ENCODE assay signal across 21 cellular contexts in genomic region chr7:123637203-123637602, GRCh38. TPM values are rescaled to one million over a fixed set of nuclear protein-coding genes. Genes with fewer than 3 reads are reported as not detected.
DNase-seq lines count a peak whose midpoint lies in the region; ATAC-seq, FAIRE-seq and TF ChIP-seq lines count a peak whose summit lies in the region.
"Had no signal": no experiment of that assay in that cellular context is flagged by ENCODE, and none has a peak within 500 bp of the region (broad histone marks: within the 10 kb centered on the region; RNA-seq: fewer than 3 reads in every experiment).

No MANE protein-coding gene starts in this region.

- no peak overlapping the region for H3K27ac ChIP-seq in K562 (ENCODE audit: extremely low read depth, low read depth, low read length)
- H3K27ac ChIP-seq in body of pancreas, result no peak overlapping the region
- no peak overlapping the region for H3K27ac ChIP-seq in kidney (ENCODE audit: low read depth in 2 of 2, low read length in 2 of 2)
- H3K27ac ChIP-seq: hepatocyte, left lung, sigmoid colon had no signal

- ATAC-seq in K562, result peak; percentile 60
- ATAC-seq in body of pancreas, result no peak
- no peak for ATAC-seq in HG02970 (IDR thresholded peaks at IDR 0.05; ENCODE audit: low FRiP score, unreplicated experiment)
- ATAC-seq: activated naive CD8-positive, alpha-beta T cell treated with anti-CD3 and anti-CD28 coated beads, Interleukin-2, amount 50 U/mL, for 24 hours; left lung; stimulated activated naive B cell treated with anti-CD40 and anti-IgM and Interleukin-4, amounts not matched to agents 10 μg/mL and 1 μg/mL and 100 μg/mL, for 72 hours had no signal

- peak; percentile 33 to 37 for TF ChIP-seq RAD21 in K562 (CRISPR knock-in tag; conservative IDR thresholded peaks at IDR 0.05 in 1 of 2, IDR thresholded peaks at IDR 0.05 in 1 of 2)

- in situ Hi-C loops in K562 (cut with MboI), result no loop called here

- POLR2A ChIA-PET in K562 (lab: Yijun Ruan, JAX), result interaction anchor here (0.9 to 1.1 kb wide), 2 partner anchors 28 to 84 kb away, joined by 3 to 4 read pairs; no protein-coding TSS in a partner anchor

- peak in 1 of 3 experiments; percentile 28; a peak in 2 of 6 replicates for TF ChIP-seq CTCF in K562 (IDR thresholded peaks at IDR 0.05 in 2 of 3, conservative IDR thresholded peaks at IDR 0.05 in 1 of 3; ENCODE audit: insufficient read depth in 2 of 3, low read depth in 1 of 3, low read length in 3 of 3)
- TF ChIP-seq CTCF in body of pancreas (IDR thresholded peaks at IDR 0.05), result no peak
- TF ChIP-seq CTCF in kidney (IDR thresholded peaks at IDR 0.05; ENCODE audit: borderline replicate concordance, extremely low read depth, insufficient read depth), result no peak

- no peak overlapping the region for H3K9ac ChIP-seq in K562 (ENCODE audit: insufficient read depth in 1 of 2, low read depth in 2 of 2, low read length in 2 of 2)
- no peak overlapping the region for H3K9ac ChIP-seq in kidney (ENCODE audit: low read length in 2 of 2)

- TF ChIP-seq POLR2A in K562 (conservative IDR thresholded peaks at IDR 0.05) (no peak), body of pancreas (IDR thresholded peaks at IDR 0.05) (no peak)

- H3K27me3 ChIP-seq in K562 (ENCODE audit: control insufficient read depth in 2 of 2, insufficient read depth in 2 of 2, low read length in 2 of 2), result no peaks in the 10 kb centered on the region
- no peaks in the 10 kb centered on the region for H3K27me3 ChIP-seq in body of pancreas
- H3K27me3 ChIP-seq: hepatocyte, left lung, sigmoid colon had no signal

- TF ChIP-seq EP300 in K562 (IDR thresholded peaks at IDR 0.05; ENCODE audit: low read length), result no peak

- H2AFZ ChIP-seq in K562 (ENCODE audit: low read depth, low read length), result no peak overlapping the region
- H2AFZ ChIP-seq: hepatocyte had no signal

- DNase-seq in ELF-1 (ENCODE audit: low read depth, low spot score) (peak; percentile 57), HT-29 (ENCODE audit: low spot score) (peak; percentile 5), K562 (ENCODE audit: extremely low read depth in 1 of 4, low spot score in 3 of 4) (no peak), myocyte (ENCODE audit: low read depth) (peak; percentile 70), body of pancreas (no peak), kidney (no peak)
- no peak for DNase-seq in stimulated activated CD4-positive, alpha-beta T cell treated with anti-CD3 and anti-CD28 coated beads, Interleukin-4, amount 100 ng/mL, for 1 hour
- DNase-seq: activated naive CD8-positive, alpha-beta T cell treated with anti-CD3 and anti-CD28 coated beads, Interleukin-2, amount 50 U/mL, for 24 hours; activated T-cell treated with anti-CD3 and anti-CD28 coated beads, Interleukin-2, amount 50 U/mL, for 24 hours; CD4-positive, alpha-beta T cell; erythroblast; left lung; NCI-H2171 treated with DMSO at 0.1 percent for 48 hours; sigmoid colon; stimulated activated naive B cell treated with anti-CD40 and anti-IgM and Interleukin-4, amounts not matched to agents 10 μg/mL and 1 μg/mL and 100 μg/mL, for 72 hours had no signal

- CTCF ChIA-PET in K562 (lab: Yijun Ruan, JAX; ENCODE audit: low intra/inter-chr PET ratio), result interaction anchor here (0.6 to 2.1 kb wide), 2 partner anchors 46 to 409 kb away, joined by 3 to 12 read pairs; no protein-coding TSS in a partner anchor

- H3K9me3 ChIP-seq in K562 (replicated peaks; ENCODE audit: control insufficient read depth, insufficient read depth, low read depth, low read length), result no peaks in the 10 kb centered on the region
- H3K9me3 ChIP-seq in body of pancreas, result no peaks in the 10 kb centered on the region
- H3K9me3 ChIP-seq in kidney (ENCODE audit: control insufficient read depth in 1 of 2, low read length in 2 of 2), result no peaks in the 10 kb centered on the region
- H3K9me3 ChIP-seq: left lung, sigmoid colon had no signal

- H3K4me3 ChIP-seq in K562, result no peak overlapping the region
- H3K4me3 ChIP-seq in body of pancreas, result no peak overlapping the region
- H3K4me3 ChIP-seq in kidney (ENCODE audit: low read length in 2 of 2), result no peak overlapping the region
- H3K4me3 ChIP-seq: hepatocyte, left lung, sigmoid colon had no signal

- no peak overlapping the region for H3K4me2 ChIP-seq in K562 (ENCODE audit: insufficient read depth, low read length)
- H3K4me2 ChIP-seq: hepatocyte had no signal

- no peaks in the 10 kb centered on the region for H4K20me1 ChIP-seq in K562 (replicated peaks; ENCODE audit: control insufficient read depth, insufficient read depth, low read length)

- H3K4me1 ChIP-seq in K562 (replicated peaks in 1 of 2; ENCODE audit: control insufficient read depth in 2 of 2, insufficient read depth in 2 of 2, low read length in 2 of 2) (no peaks in the 10 kb centered on the region), body of pancreas (no peaks in the 10 kb centered on the region), kidney (ENCODE audit: control insufficient read depth in 1 of 2, insufficient read depth in 1 of 2, low read depth in 1 of 2, low read length in 2 of 2) (no peaks in the 10 kb centered on the region)
- H3K4me1 ChIP-seq: left lung, sigmoid colon had no signal

- intact Hi-C loops in K562 (cut with micrococcal nuclease), result loop anchor here (5.0 kb wide), 1 partner anchor 1150 kb away; no protein-coding TSS in a partner anchor
- intact Hi-C loops in body of pancreas (cut with DNase I), result no loop called here
- intact Hi-C loops in kidney (cut with DNase I), result no loop called here

- BruUV-seq in K562 (replicated peaks; lab: Mats Ljungman, UMichigan), result no TSS peak

- H3K36me3 ChIP-seq in K562 (ENCODE audit: control insufficient read depth, insufficient read depth, low read length) (no peaks in the 10 kb centered on the region), body of pancreas (replicated peaks in 1 of 2; ENCODE audit: insufficient read depth in 1 of 2, low read depth in 2 of 2) (no peaks in the 10 kb centered on the region), kidney (ENCODE audit: control insufficient read depth in 1 of 2, insufficient read depth in 2 of 2, low read length in 2 of 2) (no peaks in the 10 kb centered on the region)
- H3K36me3 ChIP-seq: left lung, sigmoid colon had no signal

- FAIRE-seq in K562 (lab: Jason Lieb, UNC) (no peak), kidney (lab: Jason Lieb, UNC) (no peak)
- FAIRE-seq: G401.6 had no signal

- 1% methylated on average over 3 of the region's 3 CpGs for WGBS in K562 (ENCODE audit: insufficient coverage, low coverage, missing lambda C conversion rate)
- WGBS in body of pancreas, 2 donors, result 33 to 34% methylated on average over 3 of the region's 3 CpGs

- no peaks in the 10 kb centered on the region for H3K79me2 ChIP-seq in K562 (ENCODE audit: control insufficient read depth, insufficient read depth, low read length)
- H3K79me2 ChIP-seq: hepatocyte had no signal

- H3K9me1 ChIP-seq in K562 (ENCODE audit: control insufficient read depth, insufficient read depth, low read length), result no peaks in the 10 kb centered on the region

TF ChIP-seq in K562, 482 proteins besides CTCF, POLR2A, EP300 and RAD21 (continues in another document):
- no peak for TF ChIP-seq TFAM (CRISPR knock-in tag; conservative IDR thresholded peaks at IDR 0.05)
- TF ChIP-seq MCM5 (IDR thresholded peaks at IDR 0.05; ENCODE audit: low read depth), result no peak

RNA-seq across cellular contexts. Expression of gene LMOD2, which starts 18.5 kb away (rescaled TPM):
- total RNA-seq in HT-29 (2014; rRNA removed; shearing (Covaris generic)), result not detected in 2 replicates
- total RNA-seq in K562 (2011; cell fraction: chromatin; rRNA removed; ENCODE audit: low replicate concordance), result not detected in 2 replicates
- not detected in 2 replicates for total RNA-seq in K562 (2011; cell fraction: nucleolus; rRNA removed)
- total RNA-seq in K562 (2011; cell fraction: nucleoplasm; rRNA removed), result not detected in 2 replicates
- total RNA-seq in K562 (2014; rRNA removed) (not detected in 2 replicates), K562 (2014; rRNA removed; fragmentation: Illumina TruSeq; extraction: Trizol) (not detected in 2 replicates), K562 (2015; rRNA removed; fragmentation: Illumina TruSeq; extraction: Trizol) (not detected in 2 replicates), K562 (2021) (0.13 TPM in 1 of 2 replicates, not detected in the other), myocyte (125 and 182 TPM in 2 replicates), body of pancreas (not detected), kidney (not detected)
- polyA plus RNA-seq in K562 (2011; rRNA removed) (not detected in 2 replicates), K562 (2014; fragmentation: Illumina TruSeq; extraction: Trizol) (not detected in 2 replicates), K562 (2014; fragmentation: Nextera tagmentation; extraction: Ambion mirVana) (under 1 TPM in 1 of 2 experiments, not detected in 1; 0.04 TPM), K562 (2014; rRNA removed) (not detected in 2 replicates), kidney (ENCODE audit: insufficient read depth, low read depth, low replicate concordance) (not detected)
- polyA plus RNA-seq in K562 (2011; cell fraction: cytosol; rRNA removed), result not detected in 2 replicates
- polyA plus RNA-seq in K562 (2011; cell fraction: nucleus; rRNA removed), result not detected in 2 replicates
- polyA plus RNA-seq in K562 (2012), result 0.08 TPM in 2 replicates
- not detected in 2 replicates for polyA minus RNA-seq in K562 (2011; rRNA and poly(A)+ RNA removed)
- polyA minus RNA-seq in K562 (2011; cell fraction: cytosol; rRNA and poly(A)+ RNA removed), result not detected in 2 replicates
- polyA minus RNA-seq in K562 (2011; cell fraction: nucleus; rRNA and poly(A)+ RNA removed), result not detected in 2 replicates
- 50.4 TPM for polyA plus RNA-seq in myocyte (2012)
- total RNA-seq: CD4-positive, alpha-beta T cell; chondrocyte; hepatocyte; left lung; sigmoid colon; T-helper 1 cell treated with Interleukin-12 subunit alpha and Interleukin-12 subunit beta and Interleukin-4 antibody, amounts not matched to agents 30 ng/mL and 1 ng/mL, for 36 hours had no signal
- polyA plus RNA-seq: hepatocyte had no signal

RNA-seq across cellular contexts. Expression of gene ASB15, which starts 35.6 kb away (rescaled TPM):
- total RNA-seq in HT-29 (2014; rRNA removed; shearing (Covaris generic)), result not detected in 2 replicates
- not detected in 2 replicates for total RNA-seq in K562 (2011; cell fraction: chromatin; rRNA removed; ENCODE audit: low replicate concordance)
- total RNA-seq in K562 (2011; cell fraction: nucleolus; rRNA removed), result not detected in 2 replicates
- total RNA-seq in K562 (2011; cell fraction: nucleoplasm; rRNA removed), result not detected in 2 replicates
- total RNA-seq in K562 (2014; rRNA removed), result not detected in 2 replicates
- 0.03 TPM in 1 of 2 replicates, not detected in the other for total RNA-seq in K562 (2014; rRNA removed; fragmentation: Illumina TruSeq; extraction: Trizol)
- 0.04 and 0.19 TPM in 2 replicates for total RNA-seq in K562 (2015; rRNA removed; fragmentation: Illumina TruSeq; extraction: Trizol)
- total RNA-seq in K562 (2021), result 0.04 TPM in 1 of 2 replicates, not detected in the other
- polyA plus RNA-seq in K562 (2011; rRNA removed), result not detected in 2 replicates
- not detected in 2 replicates for polyA plus RNA-seq in K562 (2011; cell fraction: cytosol; rRNA removed)
- not detected in 2 replicates for polyA plus RNA-seq in K562 (2011; cell fraction: nucleus; rRNA removed)
- 0.09 and 1.3 TPM in 2 replicates for polyA plus RNA-seq in K562 (2012)
- polyA plus RNA-seq in K562 (2014; fragmentation: Illumina TruSeq; extraction: Trizol), result 0.03 and 0.04 TPM in 2 replicates
- polyA plus RNA-seq in K562 (2014; fragmentation: Nextera tagmentation; extraction: Ambion mirVana), result under 1 TPM; 0.03 to 0.14 TPM
- polyA plus RNA-seq in K562 (2014; rRNA removed), result 0.11 and 0.12 TPM in 2 replicates
- not detected in 2 replicates for polyA minus RNA-seq in K562 (2011; rRNA and poly(A)+ RNA removed)
- polyA minus RNA-seq in K562 (2011; cell fraction: cytosol; rRNA and poly(A)+ RNA removed), result not detected in 2 replicates
- not detected in 2 replicates for polyA minus RNA-seq in K562 (2011; cell fraction: nucleus; rRNA and poly(A)+ RNA removed)
- total RNA-seq in myocyte, result 0.37 TPM in 1 of 2 replicates, not detected in the other
- polyA plus RNA-seq in myocyte (2012), result not detected
- not detected for total RNA-seq in body of pancreas
- total RNA-seq in kidney, result not detected
- 1.8 TPM for polyA plus RNA-seq in kidney (ENCODE audit: insufficient read depth, low read depth, low replicate concordance)
- total RNA-seq: CD4-positive, alpha-beta T cell; chondrocyte; hepatocyte; left lung; sigmoid colon; T-helper 1 cell treated with Interleukin-12 subunit alpha and Interleukin-12 subunit beta and Interleukin-4 antibody, amounts not matched to agents 30 ng/mL and 1 ng/mL, for 36 hours; ureter had no signal
- polyA plus RNA-seq: hepatocyte, sigmoid colon had no signal

Comparison
In these comparisons a context has a peak if more than half of its experiments do, and no peak if none do; other contexts are left out.
1. DNase-seq: peak in ELF-1 (single experiment), HT-29 (single experiment) and myocyte (single experiment); none in K562 (0 of 4), body of pancreas (0 of 4), stimulated activated CD4-positive, alpha-beta T cell treated with anti-CD3 and anti-CD28 coated beads, Interleukin-4, amount 100 ng/mL, for 1 hour (single experiment) and kidney (single experiment).
2. RNA of gene LMOD2, which starts 18.5 kb away (total RNA-seq): 125 to 182 TPM in myocyte; not detected in HT-29, 0.13 TPM in K562, not detected in body of pancreas and not detected in kidney (single experiment); every median in the first group is over 100 times any median in the second.